In genomic region chr5:122035913-122036312, GRCh38 we compare ENCODE assay signal across 20 cellular contexts.
"Had no signal": no experiment of that assay in that cellular context is flagged by ENCODE, and none has a peak within 500 bp of the region (broad histone marks: within the 10 kb centered on the region; RNA-seq: fewer than 3 reads in every experiment).

No MANE protein-coding gene starts in this region.

- H3K9me3 ChIP-seq: SJSA1 had no signal

- DNase-seq: KBM-7, MV-4-11, NCI-H1048, NCI-H1105, NCI-H1417, NCI-H1436 treated with DMSO at 0.1 percent for 48 hours, NCI-H1694, NCI-H187 treated with DMSO at 0.1 percent for 48 hours, NCI-H2029 treated with DMSO at 0.1 percent for 48 hours, NCI-H2171 treated with DMSO at 0.1 percent for 48 hours, NCI-H524 treated with DMSO at 0.1 percent for 48 hours, NCI-H69, NCI-H774, Right ventricle myocardium superior, RPMI8226, SIG-M5 had no signal

- H3K27me3 ChIP-seq: SJSA1 had no signal

- H3K36me3 ChIP-seq: SJSA1 had no signal

- H3K4me1 ChIP-seq: SJSA1 had no signal

- H3K27ac ChIP-seq: HL-60, SJSA1, SK-N-MC had no signal

- FAIRE-seq: RCC 7860 had no signal

- H3K4me3 ChIP-seq: SJSA1, SK-N-MC had no signal
